8 cellular contexts compared by ENCODE assay signal in the genomic region with DNA sequence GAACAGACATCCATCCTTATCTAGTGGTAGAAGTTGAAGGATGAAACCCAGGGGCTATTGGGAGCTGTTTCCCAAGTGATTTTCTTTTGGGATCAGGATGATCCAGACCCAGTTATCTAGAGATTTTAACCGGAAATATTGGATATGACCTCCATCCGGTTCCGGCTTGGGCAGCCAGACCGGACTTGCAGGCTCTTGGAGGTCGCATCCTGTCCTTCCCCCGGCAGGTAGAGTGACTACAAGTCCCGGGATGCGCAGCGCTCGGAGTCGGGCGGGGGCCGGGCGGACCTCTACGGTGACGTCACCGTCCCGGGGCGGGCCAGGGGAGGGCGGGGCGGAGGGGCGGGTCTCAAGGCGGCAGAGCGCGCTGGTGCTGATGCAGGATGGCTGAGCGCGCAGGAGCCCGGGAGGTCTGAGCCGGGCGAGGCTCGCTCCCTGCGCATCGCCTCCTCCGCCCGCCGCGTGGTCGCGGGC. TPM values are rescaled to one million over a fixed set of nuclear protein-coding genes. Genes with fewer than 3 reads are reported as not detected.
DNase-seq lines count a peak whose midpoint lies in the region; ATAC-seq, FAIRE-seq and TF ChIP-seq lines count a peak whose summit lies in the region.

A gene (plus strand): TSS at position 360 of the 474 bp plus-strand sequence. CDS start 391 bp downstream, outside the sequence.

- no peak for TF ChIP-seq CTCF in heart left ventricle (IDR thresholded peaks at IDR 0.05)
- TF ChIP-seq CTCF in upper lobe of left lung (IDR thresholded peaks at IDR 0.05), result no peak

- no peak within 1 kb of the TSS for H3K27ac Mint-ChIP-seq in activated naive CD8-positive, alpha-beta T cell treated with anti-CD3 and anti-CD28 coated beads, Interleukin-2, amount 50 U/mL, for 24 hours

- no peak within 1 kb of the TSS for H3K27ac ChIP-seq in heart left ventricle
- no peak within 1 kb of the TSS for H3K27ac ChIP-seq in upper lobe of left lung

- H3K27me3 ChIP-seq in MG63 (peaks cover 21% of the 10 kb centered on the region), heart left ventricle (peaks cover 15 to 60% (median 32%) of the 10 kb centered on the region in 9 donors), upper lobe of left lung (peaks cover 0 to 30% (median 15%) of the 10 kb centered on the region in 4 donors)

- no peak for FAIRE-seq in H54 (lab: Jason Lieb, UNC)

- peak; percentile 72 for TF ChIP-seq POLR2A in H54 (IDR thresholded peaks at IDR 0.05; ENCODE audit: low read depth, low read length)
- no peak for TF ChIP-seq POLR2A in heart left ventricle (IDR thresholded peaks at IDR 0.05)
- no peak for TF ChIP-seq POLR2A in upper lobe of left lung (IDR thresholded peaks at IDR 0.05)

- H3K36me3 ChIP-seq in MG63, result no peaks in the 10 kb centered on the region
- H3K36me3 ChIP-seq in heart left ventricle, result no peaks in the 10 kb centered on the region
- no peaks in the 10 kb centered on the region for H3K36me3 ChIP-seq in upper lobe of left lung

- H3K36me3 Mint-ChIP-seq in activated naive CD8-positive, alpha-beta T cell treated with anti-CD3 and anti-CD28 coated beads, Interleukin-2, amount 50 U/mL, for 24 hours (ENCODE audit: low read depth), result no peaks in the 10 kb centered on the region

- peak within 1 kb of the TSS; percentile 80 for H3K4me3 Mint-ChIP-seq in activated naive CD8-positive, alpha-beta T cell treated with anti-CD3 and anti-CD28 coated beads, Interleukin-2, amount 50 U/mL, for 24 hours

- H3K4me3 ChIP-seq in MG63 (peak within 1 kb of the TSS; percentile 26), heart left ventricle (peak within 1 kb of the TSS; percentile 33 to 63 (median 52)), upper lobe of left lung (peak within 1 kb of the TSS in 3 of 4 donors; percentile 41 to 53 (median 48))

- peak; percentile 95 for DNase-seq in Daoy (ENCODE audit: low read depth)
- peak; percentile 89 for DNase-seq in H54 (ENCODE audit: insufficient read length, low spot score)
- DNase-seq in MG63, result peak; percentile 80
- peak; percentile 67 to 74 for DNase-seq in SW 1271 (lab: John Stamatoyannopoulos, UW)
- peak; percentile 90 for DNase-seq in activated naive CD8-positive, alpha-beta T cell treated with anti-CD3 and anti-CD28 coated beads, Interleukin-2, amount 50 U/mL, for 24 hours
- DNase-seq in heart left ventricle, result peak; percentile 83 to 92 (median 83)
- peak; percentile 92 for DNase-seq in posterior vena cava (ENCODE audit: low spot score)
- peak; percentile 78 to 94 for DNase-seq in upper lobe of left lung

- H3K4me1 ChIP-seq in heart left ventricle, result peaks cover 6 to 27% (median 19%) of the 10 kb centered on the region in 12 donors
- H3K4me1 ChIP-seq in upper lobe of left lung, result peaks cover 20 to 25% (median 22%) of the 10 kb centered on the region in 4 donors

- intact Hi-C loops in heart left ventricle (cut with DNase I) (loop anchor here in 2 of 10 donors (5.0 to 10.0 kb wide), 2 partner anchors 228 to 230 kb away; a partner anchor contains a TSS), posterior vena cava (cut with DNase I) (no loop called here)

- no peak for TF ChIP-seq EP300 in upper lobe of left lung (IDR thresholded peaks at IDR 0.05)

- H3K9me3 ChIP-seq in MG63 (no peaks in the 10 kb centered on the region), heart left ventricle (no peaks in the 10 kb centered on the region), upper lobe of left lung (no peaks in the 10 kb centered on the region)

- no peaks in the 10 kb centered on the region for H3K9me3 Mint-ChIP-seq in activated naive CD8-positive, alpha-beta T cell treated with anti-CD3 and anti-CD28 coated beads, Interleukin-2, amount 50 U/mL, for 24 hours

- 0 to 2% (median 1%) methylated on average over 9 to 39 of the region's 39 CpGs for WGBS in heart left ventricle, 4 donors
- WGBS in upper lobe of left lung, 2 donors, result 2% methylated on average over 17 of the region's 39 CpGs; no CpG with 5 or more reads in 1 of the 2 donors

- peaks cover 13% of the 10 kb centered on the region for H3K4me1 Mint-ChIP-seq in activated naive CD8-positive, alpha-beta T cell treated with anti-CD3 and anti-CD28 coated beads, Interleukin-2, amount 50 U/mL, for 24 hours

- peaks cover 30% of the 10 kb centered on the region for H3K27me3 Mint-ChIP-seq in activated naive CD8-positive, alpha-beta T cell treated with anti-CD3 and anti-CD28 coated beads, Interleukin-2, amount 50 U/mL, for 24 hours

- ATAC-seq in activated naive CD8-positive, alpha-beta T cell treated with anti-CD3 and anti-CD28 coated beads, Interleukin-2, amount 50 U/mL, for 24 hours, result peak; percentile 93
- peak; percentile 88 to 98 (median 96) for ATAC-seq in heart left ventricle
- peak; percentile 60 to 88 for ATAC-seq in upper lobe of left lung (ENCODE audit: low FRiP score in 2 of 2)

RNA-seq across cellular contexts. Expression of the gene that starts here (rescaled TPM):
- 3.2 and 5.1 TPM in 2 replicates for total RNA-seq in Daoy (2014; rRNA removed; shearing (Covaris generic))
- 0.13 and 0.96 TPM in 2 replicates for total RNA-seq in MG63 (2014; rRNA removed; shearing (Covaris generic); ENCODE audit: low replicate concordance)
- 1 to 10 TPM in 2 of 9 donors, under 1 TPM in 7; 0.22 to 1.4 (median 0.50) TPM for total RNA-seq in heart left ventricle
- under 1 TPM; 0.23 to 0.28 TPM for polyA plus RNA-seq in heart left ventricle
- 1 to 10 TPM in 1 of 2 donors, under 1 TPM in 1; 0.95 to 1.3 TPM for total RNA-seq in posterior vena cava
- total RNA-seq in upper lobe of left lung, result 1 to 10 TPM in 3 of 6 donors, under 1 TPM in 3; 0.44 to 1.6 (median 0.85) TPM

Comparison
In these comparisons a context has a peak if more than half of its experiments do, and no peak if none do; other contexts are left out.
1. Peak in DNase-seq and H3K4me3 ChIP-seq in MG63; RNA of the gene not detected or under 1 TPM.